In genomic region chr1:235923466-235924008, GRCh38 we compare ENCODE assay signal across 9 cellular contexts. TPM values are rescaled to one million over a fixed set of nuclear protein-coding genes. Genes with fewer than 3 reads are reported as not detected.
DNase-seq lines count a peak whose midpoint lies in the region; ATAC-seq and TF ChIP-seq lines count a peak whose summit lies in the region.
"Had no signal": no experiment of that assay in that cellular context is flagged by ENCODE, and none has a peak within 500 bp of the region (broad histone marks: within the 10 kb centered on the region; RNA-seq: fewer than 3 reads in every experiment).

No MANE protein-coding gene starts in this region.

- H2AFZ ChIP-seq in Karpas-422 (ENCODE audit: low read length), result no peak overlapping the region

- H3K27me3 ChIP-seq in dorsolateral prefrontal cortex, result no peaks in the 10 kb centered on the region
- no peaks in the 10 kb centered on the region for H3K27me3 ChIP-seq in Karpas-422 (ENCODE audit: low read length)

- ATAC-seq in HG03103 (IDR thresholded peaks at IDR 0.05; ENCODE audit: low read depth, unreplicated experiment), result peak; percentile 71

- H3K79me2 ChIP-seq in Karpas-422 (ENCODE audit: low read length), result no peaks in the 10 kb centered on the region

- H3K4me3 ChIP-seq in dorsolateral prefrontal cortex, result no peak overlapping the region
- H3K4me3 ChIP-seq in Karpas-422 (ENCODE audit: low read length), result no peak overlapping the region

- peak; percentile 95 for DNase-seq in DMS79 treated with DMSO at 0.1 percent for 48 hours (lab: John Stamatoyannopoulos, UW)
- DNase-seq in SK-MEL-5 (ENCODE audit: low read depth, low spot score), result peak; percentile 40
- DNase-seq in islet precursor cell, result peak; percentile 69
- no peak for DNase-seq in EL
- DNase-seq in dorsolateral prefrontal cortex, result no peak
- no peak for DNase-seq in stimulated activated naive CD4-positive, alpha-beta T cell treated with Interleukin-2 at 50 U/mL for 16 hours (lab: John Stamatoyannopoulos, UW)
- DNase-seq in Karpas-422, result no peak
- DNase-seq: SHP77 treated with DMSO at 0.1 percent for 48 hours had no signal

- in situ Hi-C loops in SK-MEL-5 (cut with HindIII; ENCODE audit: low pct_unique_long_range_greater_than_20kb, low sequenced_read_pairs), result no loop called here

- no peak for TF ChIP-seq CTCF in dorsolateral prefrontal cortex (IDR thresholded peaks at IDR 0.05 in 54 of 56, conservative IDR thresholded peaks at IDR 0.05 in 2 of 56; ENCODE audit: low read depth in 1 of 56, partially characterized antibody in 56 of 56)

- H4K20me1 ChIP-seq in Karpas-422 (ENCODE audit: insufficient read depth, low read depth, low read length), result no peaks in the 10 kb centered on the region

- H3K4me1 ChIP-seq in Karpas-422 (ENCODE audit: low read length), result peaks cover 3% of the 10 kb centered on the region; the same call in 1 of the 2 replicates

- intact Hi-C loops in dorsolateral prefrontal cortex (cut with DNase I), result no loop called here

- no peaks in the 10 kb centered on the region for H3K9me3 ChIP-seq in Karpas-422 (ENCODE audit: low read length)

- no peak overlapping the region for H3K9ac ChIP-seq in Karpas-422 (ENCODE audit: low read length)

- no peaks in the 10 kb centered on the region for H3K36me3 ChIP-seq in Karpas-422 (ENCODE audit: insufficient read depth, low read length)

- no peaks in the 10 kb centered on the region for H3K9me2 ChIP-seq in Karpas-422 (replicated peaks; ENCODE audit: insufficient read depth, low read length)

- no peak overlapping the region for H3K4me2 ChIP-seq in Karpas-422 (ENCODE audit: low read depth, low read length, poor library complexity, severe bottlenecking)

- H3K27ac ChIP-seq in dorsolateral prefrontal cortex (no peak overlapping the region), Karpas-422 (ENCODE audit: low read length) (no peak overlapping the region)

RNA-seq across cellular contexts. Expression of gene LYST, which starts 56.8 kb away (rescaled TPM):
- total RNA-seq in SK-MEL-5 (2014; rRNA removed; shearing (Covaris generic)), result 146 and 166 TPM in 2 replicates
- polyA plus RNA-seq in SK-MEL-5 (2015; cell fraction: cytosol; rRNA removed), result 69.2 and 92.3 TPM in 2 replicates
- 374 and 406 TPM in 2 replicates for polyA plus RNA-seq in SK-MEL-5 (2015; cell fraction: nucleus; rRNA removed)
- total RNA-seq in dorsolateral prefrontal cortex, result 10 to 100 TPM; 43.6 to 84.7 (median 61.2) TPM
- 4.8 and 7.8 TPM in 2 replicates for total RNA-seq in Karpas-422 (2014; rRNA removed; shearing (Covaris generic); ENCODE audit: low replicate concordance)

Comparison
In these comparisons a context has a peak if more than half of its experiments do, and no peak if none do; other contexts are left out.
1. DNase-seq: peak in DMS79 treated with DMSO at 0.1 percent for 48 hours (single experiment), SK-MEL-5 (single experiment) and islet precursor cell (single experiment); none in EL (single experiment), dorsolateral prefrontal cortex (0 of 10), stimulated activated naive CD4-positive, alpha-beta T cell treated with Interleukin-2 at 50 U/mL for 16 hours (single experiment) and Karpas-422 (single experiment).